In genomic region chr6:17965397-17965796, GRCh38 we compare ENCODE assay signal across 14 cellular contexts. TPM values are rescaled to one million over a fixed set of nuclear protein-coding genes. Genes with fewer than 3 reads are reported as not detected.
DNase-seq lines count a peak whose midpoint lies in the region; ATAC-seq and TF ChIP-seq lines count a peak whose summit lies in the region.
"Had no signal": no experiment of that assay in that cellular context is flagged by ENCODE, and none has a peak within 500 bp of the region (broad histone marks: within the 10 kb centered on the region; RNA-seq: fewer than 3 reads in every experiment).

No MANE protein-coding gene starts in this region.

- in situ Hi-C loops in brain microvascular endothelial cell (cut with HindIII; ENCODE audit: low pct_ligation_motif_present, low sequenced_read_pairs) = no loop called here

- no peak for TF ChIP-seq CTCF in brain microvascular endothelial cell (IDR thresholded peaks at IDR 0.05; ENCODE audit: low read depth, low read length, missing control alignments)

- H3K36me3 ChIP-seq in brain microvascular endothelial cell (replicated peaks) (no peaks in the 10 kb centered on the region), subcutaneous abdominal adipose tissue (ENCODE audit: control insufficient read depth in 5 of 5, insufficient read depth in 5 of 5, low read length in 5 of 5) (no peaks in the 10 kb centered on the region)

- H3K27me3 ChIP-seq in brain microvascular endothelial cell (replicated peaks) = no peaks in the 10 kb centered on the region
- H3K27me3 ChIP-seq in subcutaneous abdominal adipose tissue (ENCODE audit: control insufficient read depth in 5 of 5, insufficient read depth in 4 of 5, low read length in 5 of 5) = no peaks in the 10 kb centered on the region

- intact Hi-C loops in activated CD4-positive, alpha-beta T cell treated with anti-CD3 and anti-CD28 coated beads for 36 hours (cut with DNase I, micrococcal nuclease) = no loop called here

- H3K27ac ChIP-seq in brain microvascular endothelial cell = peak overlapping the region; percentile 43
- peak overlapping the region; percentile 60 for H3K27ac ChIP-seq in subcutaneous abdominal adipose tissue (ENCODE audit: low read depth, low read length)

- POLR2A ChIA-PET in activated CD4-positive, alpha-beta T cell treated with anti-CD3 and anti-CD28 coated beads for 36 hours (lab: Charles Lee) = no interaction called here
- POLR2A ChIA-PET in HEK293T (lab: Yijun Ruan, JAX) = no interaction called here

- no peaks in the 10 kb centered on the region for H3K9me3 Mint-ChIP-seq in activated CD4-positive, alpha-beta T cell treated with anti-CD3 and anti-CD28 coated beads for 36 hours (ENCODE audit: low read depth)
- H3K9me3 Mint-ChIP-seq: activated CD8-positive, alpha-beta T cell treated with anti-CD3 and anti-CD28 coated beads for 36 hours; naive thymus-derived CD8-positive, alpha-beta T cell had no signal

- CTCF ChIA-PET in activated CD4-positive, alpha-beta T cell treated with anti-CD3 and anti-CD28 coated beads for 36 hours (lab: Charles Lee) = interaction anchor here (0.5 kb wide), 1 partner anchor 224 kb away, joined by 3 read pairs; no protein-coding TSS in a partner anchor
- CTCF ChIA-PET in HEK293T (lab: Yijun Ruan, JAX) = no interaction called here

- H3K9me3 ChIP-seq in subcutaneous abdominal adipose tissue (ENCODE audit: control insufficient read depth in 5 of 5, low read length in 5 of 5) = no peaks in the 10 kb centered on the region

- H3K36me3 Mint-ChIP-seq in activated CD4-positive, alpha-beta T cell treated with anti-CD3 and anti-CD28 coated beads for 36 hours (ENCODE audit: low read depth) = no peaks in the 10 kb centered on the region
- H3K36me3 Mint-ChIP-seq: naive thymus-derived CD8-positive, alpha-beta T cell had no signal

- H3K4me1 Mint-ChIP-seq in activated CD4-positive, alpha-beta T cell treated with anti-CD3 and anti-CD28 coated beads for 36 hours = no peaks in the 10 kb centered on the region

- H3K4me3 ChIP-seq in brain microvascular endothelial cell (ENCODE audit: low read depth, low read length) (no peak overlapping the region), subcutaneous abdominal adipose tissue (ENCODE audit: low read depth in 1 of 5, low read length in 5 of 5) (no peak overlapping the region)
- H3K4me3 ChIP-seq: skin epidermis had no signal

- H3K27me3 Mint-ChIP-seq in activated CD4-positive, alpha-beta T cell treated with anti-CD3 and anti-CD28 coated beads for 36 hours = peaks cover 8% of the 10 kb centered on the region

- H3K9ac ChIP-seq in subcutaneous abdominal adipose tissue (ENCODE audit: low read length in 5 of 5) = no peak overlapping the region

- peaks cover 0 to 30% (median 25%) of the 10 kb centered on the region in 5 donors for H3K4me1 ChIP-seq in subcutaneous abdominal adipose tissue (ENCODE audit: control insufficient read depth in 5 of 5, insufficient read depth in 5 of 5, low read length in 5 of 5)

- DNase-seq in LHCN-M2 (ENCODE audit: low read depth) = peak; percentile 63
- no peak for DNase-seq in brain microvascular endothelial cell
- DNase-seq in iris pigment epithelial cell (ENCODE audit: low read depth) = peak; percentile 75
- no peak for DNase-seq in pons (ENCODE audit: low spot score)
- DNase-seq in activated CD4-positive, alpha-beta T cell treated with anti-CD3 and anti-CD28 coated beads for 36 hours = no peak
- no peak for DNase-seq in stimulated activated naive CD4-positive, alpha-beta T cell (lab: John Stamatoyannopoulos, UW)
- DNase-seq in HEK293T (ENCODE audit: extremely low spot score) = no peak
- DNase-seq: activated CD8-positive, alpha-beta T cell treated with anti-CD3 and anti-CD28 coated beads for 36 hours; naive thymus-derived CD8-positive, alpha-beta T cell; NCI-H1105; NCI-H226 had no signal

- ATAC-seq in activated CD4-positive, alpha-beta T cell treated with anti-CD3 and anti-CD28 coated beads for 36 hours = no peak
- ATAC-seq: activated CD8-positive, alpha-beta T cell treated with anti-CD3 and anti-CD28 coated beads for 36 hours; naive thymus-derived CD8-positive, alpha-beta T cell had no signal

- no peak overlapping the region for H3K4me3 Mint-ChIP-seq in activated CD4-positive, alpha-beta T cell treated with anti-CD3 and anti-CD28 coated beads for 36 hours
- H3K4me3 Mint-ChIP-seq: activated CD8-positive, alpha-beta T cell treated with anti-CD3 and anti-CD28 coated beads for 36 hours; naive thymus-derived CD8-positive, alpha-beta T cell had no signal

- no peak overlapping the region for H3K27ac Mint-ChIP-seq in activated CD4-positive, alpha-beta T cell treated with anti-CD3 and anti-CD28 coated beads for 36 hours
- H3K27ac Mint-ChIP-seq: activated CD8-positive, alpha-beta T cell treated with anti-CD3 and anti-CD28 coated beads for 36 hours; naive thymus-derived CD8-positive, alpha-beta T cell had no signal

TF ChIP-seq in HEK293T, 16 proteins besides CTCF, POLR2A, EP300 and RAD21:
- TF ChIP-seq SP1 (IDR thresholded peaks at IDR 0.05) = no peak
- TF ChIP-seq ELF4 (IDR thresholded peaks at IDR 0.05) = no peak
- TF ChIP-seq NFRKB (IDR thresholded peaks at IDR 0.05) = no peak
- no peak for TF ChIP-seq LEF1 (IDR thresholded peaks at IDR 0.05; ENCODE audit: borderline replicate concordance)
- no peak for TF ChIP-seq TARDBP (IDR thresholded peaks at IDR 0.05)
- TF ChIP-seq FOXA1 (IDR thresholded peaks at IDR 0.05) = no peak
- TF ChIP-seq BHLHE40 (IDR thresholded peaks at IDR 0.05; ENCODE audit: borderline replicate concordance) = no peak
- TF ChIP-seq SUZ12 (IDR thresholded peaks at IDR 0.05) = no peak
- no peak for TF ChIP-seq FOXK2 (IDR thresholded peaks at IDR 0.05)
- TF ChIP-seq ARNT (IDR thresholded peaks at IDR 0.05) = no peak
- TF ChIP-seq L3MBTL2 (conservative IDR thresholded peaks at IDR 0.05) = no peak
- TF ChIP-seq, protein P1, sequence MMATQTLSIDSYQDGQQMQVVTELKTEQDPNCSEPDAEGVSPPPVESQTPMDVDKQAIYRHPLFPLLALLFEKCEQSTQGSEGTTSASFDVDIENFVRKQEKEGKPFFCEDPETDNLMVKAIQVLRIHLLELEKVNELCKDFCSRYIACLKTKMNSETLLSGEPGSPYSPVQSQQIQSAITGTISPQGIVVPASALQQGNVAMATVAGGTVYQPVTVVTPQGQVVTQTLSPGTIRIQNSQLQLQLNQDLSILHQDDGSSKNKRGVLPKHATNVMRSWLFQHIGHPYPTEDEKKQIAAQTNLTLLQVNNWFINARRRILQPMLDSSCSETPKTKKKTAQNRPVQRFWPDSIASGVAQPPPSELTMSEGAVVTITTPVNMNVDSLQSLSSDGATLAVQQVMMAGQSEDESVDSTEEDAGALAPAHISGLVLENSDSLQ (IDR thresholded peaks at IDR 0.05) = no peak
- TF ChIP-seq CTBP1 (IDR thresholded peaks at IDR 0.05; ENCODE audit: borderline replicate concordance) = no peak
- no peak for TF ChIP-seq HDGF (IDR thresholded peaks at IDR 0.05; ENCODE audit: borderline replicate concordance)
- no peak for TF ChIP-seq FOXM1 (IDR thresholded peaks at IDR 0.05; ENCODE audit: borderline replicate concordance)
- no peak for TF ChIP-seq ZNF384 (IDR thresholded peaks at IDR 0.05)
TF ChIP-seq in HEK293T: peak in this region for 0.

RNA-seq across cellular contexts. Expression of gene KIF13A, which starts 22.0 kb away (rescaled TPM):
- 32.5 and 37.4 TPM in 2 replicates for total RNA-seq in LHCN-M2 (2014; rRNA removed)
- 21.3 TPM for polyA plus RNA-seq in LHCN-M2 (2012)
- total RNA-seq in activated CD4-positive, alpha-beta T cell treated with anti-CD3 and anti-CD28 coated beads for 36 hours = under 1 TPM in 1 of 2 experiments, not detected in 1; 0.07 TPM
- total RNA-seq: activated CD8-positive, alpha-beta T cell treated with anti-CD3 and anti-CD28 coated beads for 36 hours; T-helper 2 cell treated with Interferon-gamma antibody and Interleukin-4, amounts not matched to agents 100 ng/mL and 5 ng/mL, for 36 hours had no signal
- polyA plus RNA-seq: naive thymus-derived CD8-positive, alpha-beta T cell had no signal

Comparison
In these comparisons a context has a peak if more than half of its experiments do, and no peak if none do; other contexts are left out.
1. DNase-seq: peak in LHCN-M2 (single experiment) and iris pigment epithelial cell (single experiment); none in brain microvascular endothelial cell (single experiment), pons (single experiment), activated CD4-positive, alpha-beta T cell treated with anti-CD3 and anti-CD28 coated beads for 36 hours (single experiment), stimulated activated naive CD4-positive, alpha-beta T cell (0 of 6) and HEK293T (single experiment).
2. RNA of gene KIF13A, which starts 22.0 kb away (total RNA-seq): 32.5 to 37.4 TPM in LHCN-M2; 0.07 TPM in activated CD4-positive, alpha-beta T cell treated with anti-CD3 and anti-CD28 coated beads for 36 hours; every median in the first group is over 10 times any median in the second.